In genomic region chr14:100569734-100570251, GRCh38 we compare ENCODE assay signal across 20 cellular contexts. TPM values are rescaled to one million over a fixed set of nuclear protein-coding genes. Genes with fewer than 3 reads are reported as not detected.
DNase-seq lines count a peak whose midpoint lies in the region; TF ChIP-seq lines count a peak whose summit lies in the region.
"Had no signal": no experiment of that assay in that cellular context is flagged by ENCODE, and none has a peak within 500 bp of the region (broad histone marks: within the 10 kb centered on the region; RNA-seq: fewer than 3 reads in every experiment).

No MANE protein-coding gene starts in this region.

- peak overlapping the region; percentile 69; the same call in 1 of the 2 replicates for H3K9ac ChIP-seq in ES-I3 (ENCODE audit: low read depth, low read length)
- H3K9ac ChIP-seq in OCI-LY3 (ENCODE audit: low read length): peak overlapping the region; percentile 11; the same call in 1 of the 2 replicates
- no peak overlapping the region for H3K9ac ChIP-seq in neuronal stem cell (ENCODE audit: low read depth, low read length, poor library complexity)

- H3K4me1 Mint-ChIP-seq in glutamatergic neuron (ENCODE audit: low read depth, unreplicated experiment): peaks cover 11% of the 10 kb centered on the region

- no peak overlapping the region for H4K91ac ChIP-seq in neuronal stem cell (ENCODE audit: low read depth, low read length, poor library complexity)

- peak overlapping the region; percentile 96 for H2BK120ac ChIP-seq in neuronal stem cell (ENCODE audit: low read depth, low read length)

- peaks cover 13% of the 10 kb centered on the region for H3K27me3 Mint-ChIP-seq in glutamatergic neuron (ENCODE audit: unreplicated experiment)

- no peaks in the 10 kb centered on the region for H4K20me1 ChIP-seq in OCI-LY3 (ENCODE audit: insufficient read depth, low read length)

- in situ Hi-C loops in HAP-1 (cut with MboI; ENCODE audit: low sequenced_read_pairs): no loop called here

- no peak overlapping the region for H3K27ac Mint-ChIP-seq in glutamatergic neuron (ENCODE audit: unreplicated experiment)
- H3K27ac Mint-ChIP-seq: activated T-helper 2 cell treated with anti-CD3 and anti-CD28 coated beads, Interferon-gamma antibody, Interleukin-2, Interleukin-4, amounts not matched to agents 10 μg/mL and 5 μg/mL and 100 μg/mL, durations not matched to agents 14 hours and 24 hours and 36 hours had no signal

- peak overlapping the region; percentile 98 for H2AK5ac ChIP-seq in neuronal stem cell (ENCODE audit: low read depth, low read length)

- H3K4me1 ChIP-seq in ES-I3 (ENCODE audit: insufficient read depth, low read length): peaks cover 24% of the 10 kb centered on the region
- H3K4me1 ChIP-seq in OCI-LY3 (ENCODE audit: low read length): peaks cover 44% of the 10 kb centered on the region
- peaks cover 27 to 37% of the 10 kb centered on the region in 2 donors for H3K4me1 ChIP-seq in neuronal stem cell (ENCODE audit: control insufficient read depth in 2 of 2, insufficient read depth in 1 of 2, low read depth in 1 of 2, low read length in 2 of 2)
- H3K4me1 ChIP-seq in HAP-1: no peaks in the 10 kb centered on the region

- peak overlapping the region; percentile 93 for H3K23ac ChIP-seq in neuronal stem cell (ENCODE audit: low read depth, low read length, poor library complexity)

- no peak overlapping the region for H3K4ac ChIP-seq in neuronal stem cell (ENCODE audit: low read length)

- no CpG with 5 or more reads among the region's 14 CpGs for WGBS in neuronal stem cell (ENCODE audit: extremely low coverage in 2 of 2, insufficient read length in 2 of 2, insufficient replicate concordance in 1 of 2), 2 donors

- peak overlapping the region; percentile 97 for H2BK15ac ChIP-seq in neuronal stem cell (ENCODE audit: low read length)

- H3K4me3 Mint-ChIP-seq in glutamatergic neuron (ENCODE audit: unreplicated experiment): peak overlapping the region; percentile 57

- H2AFZ ChIP-seq in OCI-LY3 (ENCODE audit: low read depth, low read length): no peak overlapping the region
- no peak overlapping the region for H2AFZ ChIP-seq in neuronal stem cell (ENCODE audit: low read length)

- H3K9me3 ChIP-seq in ES-I3 (ENCODE audit: control insufficient read depth, insufficient read depth, low read length) (no peaks in the 10 kb centered on the region), OCI-LY3 (ENCODE audit: insufficient read depth, low read length) (no peaks in the 10 kb centered on the region), neuronal stem cell (replicated peaks in 1 of 2; ENCODE audit: control insufficient read depth in 2 of 2, insufficient read depth in 1 of 2, low read depth in 1 of 2, low read length in 2 of 2) (no peaks in the 10 kb centered on the region), HAP-1 (no peaks in the 10 kb centered on the region)
- H3K9me3 ChIP-seq: ascending aorta, ovary, thoracic aorta had no signal

- H3K18ac ChIP-seq in neuronal stem cell (ENCODE audit: low read length): peak overlapping the region; percentile 78

- no peaks in the 10 kb centered on the region for H3K36me3 Mint-ChIP-seq in glutamatergic neuron (ENCODE audit: unreplicated experiment)

- no peaks in the 10 kb centered on the region for H3K9me3 Mint-ChIP-seq in glutamatergic neuron (ENCODE audit: unreplicated experiment)
- H3K9me3 Mint-ChIP-seq: activated T-helper 2 cell treated with anti-CD3 and anti-CD28 coated beads, Interferon-gamma antibody, Interleukin-2, Interleukin-4, amounts not matched to agents 10 μg/mL and 5 μg/mL and 100 μg/mL, durations not matched to agents 14 hours and 24 hours and 36 hours had no signal

- H3K79me2 ChIP-seq in OCI-LY3 (ENCODE audit: low read length): no peaks in the 10 kb centered on the region

- no peaks in the 10 kb centered on the region for H3K27me3 ChIP-seq in OCI-LY3 (ENCODE audit: low read depth, low read length)
- H3K27me3 ChIP-seq in neuronal stem cell (ENCODE audit: control insufficient read depth in 3 of 3, insufficient read depth in 3 of 3, low read depth in 1 of 3, low read length in 3 of 3): peaks cover 8 to 80% (median 33%) of the 10 kb centered on the region in 3 experiments
- H3K27me3 ChIP-seq in HAP-1 (ENCODE audit: low read depth): peaks cover 45% of the 10 kb centered on the region
- H3K27me3 ChIP-seq: ovary had no signal

- DNase-seq in glutamatergic neuron: no peak
- DNase-seq in neuronal stem cell (ENCODE audit: low spot score): no peak
- DNase-seq in germinal center (ENCODE audit: low spot score): no peak
- no peak for DNase-seq in NK-92 treated with Interleukin-12 subunit alpha and Interleukin-12 subunit beta, amount 100 ng/mL, for 24 hours (lab: John Stamatoyannopoulos, UW)
- DNase-seq in HAP-1 (ENCODE audit: low spot score in 2 of 2): no peak
- DNase-seq: activated CD8-positive, alpha-beta memory T cell treated with anti-CD3 and anti-CD28 coated beads for 24 hours; cortex of kidney; DMS53; erythroblast; NCI-H774; ovary; stimulated activated CD4-positive, alpha-beta T cell treated with anti-CD3 and anti-CD28 coated beads, Interleukin-4, amount 100 ng/mL, for 4 hours; SW 1271; WERI-Rb-1 had no signal

- H3K27ac ChIP-seq in OCI-LY3 (ENCODE audit: low read length): peak overlapping the region; percentile 5; the same call in 1 of the 2 replicates
- no peak overlapping the region for H3K27ac ChIP-seq in neuronal stem cell (replicated peaks; ENCODE audit: low read length)
- H3K27ac ChIP-seq: ascending aorta, ovary, thoracic aorta, WERI-Rb-1 had no signal

- peak overlapping the region; percentile 98 for H3K14ac ChIP-seq in neuronal stem cell (ENCODE audit: low read length)

- H4K8ac ChIP-seq in neuronal stem cell (ENCODE audit: low read depth, low read length): no peak overlapping the region

- TF ChIP-seq CTCF in OCI-LY3 (IDR thresholded peaks at IDR 0.05; ENCODE audit: low read depth, low read length) (no peak), glutamatergic neuron (IDR thresholded peaks at IDR 0.05; ENCODE audit: partially characterized antibody, unreplicated experiment) (no peak)

- H3K4me3 ChIP-seq in OCI-LY3 (ENCODE audit: low read length): peak overlapping the region; percentile 22; the same call in 1 of the 2 replicates
- H3K4me3 ChIP-seq in neuronal stem cell (ENCODE audit: low read length in 2 of 2): peak overlapping the region in 1 of 2 donors; percentile 79
- no peak overlapping the region for H3K4me3 ChIP-seq in HAP-1
- H3K4me3 ChIP-seq: K562 had no signal

- peak overlapping the region; percentile 99 for H2BK12ac ChIP-seq in neuronal stem cell (ENCODE audit: low read length)

- peak overlapping the region; percentile 75 for H2BK5ac ChIP-seq in neuronal stem cell (ENCODE audit: low read length)

- H3K4me2 ChIP-seq in OCI-LY3 (ENCODE audit: low read length) (peak overlapping the region; percentile 39), neuronal stem cell (ENCODE audit: insufficient read depth, low read length, poor library complexity, severe bottlenecking) (peak overlapping the region; percentile 97)

- H3K36me3 ChIP-seq in ES-I3 (ENCODE audit: insufficient read depth, low read length): no peaks in the 10 kb centered on the region
- no peaks in the 10 kb centered on the region for H3K36me3 ChIP-seq in OCI-LY3 (replicated peaks; ENCODE audit: low read depth, low read length)
- H3K36me3 ChIP-seq in neuronal stem cell (replicated peaks in 1 of 2; ENCODE audit: control insufficient read depth in 2 of 2, insufficient read depth in 2 of 2, low read length in 2 of 2): no peaks in the 10 kb centered on the region
- H3K36me3 ChIP-seq in HAP-1 (replicated peaks): no peaks in the 10 kb centered on the region
- H3K36me3 ChIP-seq: ascending aorta, ovary, thoracic aorta, WERI-Rb-1 had no signal

- H3K79me1 ChIP-seq in neuronal stem cell (ENCODE audit: low read depth, low read length): peaks cover 7% of the 10 kb centered on the region

RNA-seq across cellular contexts. Expression of gene BEGAIN, which starts 17.4 kb away (rescaled TPM):
- total RNA-seq in glutamatergic neuron (ENCODE audit: unreplicated experiment): 7.0 TPM
- polyA plus RNA-seq in neuronal stem cell (2013, experiment 1 of 2): 20.9 TPM
- polyA plus RNA-seq in neuronal stem cell (2013, experiment 2 of 2): 20.1 TPM
